ENCODE assay signal across 25 cellular contexts in the genomic region with DNA sequence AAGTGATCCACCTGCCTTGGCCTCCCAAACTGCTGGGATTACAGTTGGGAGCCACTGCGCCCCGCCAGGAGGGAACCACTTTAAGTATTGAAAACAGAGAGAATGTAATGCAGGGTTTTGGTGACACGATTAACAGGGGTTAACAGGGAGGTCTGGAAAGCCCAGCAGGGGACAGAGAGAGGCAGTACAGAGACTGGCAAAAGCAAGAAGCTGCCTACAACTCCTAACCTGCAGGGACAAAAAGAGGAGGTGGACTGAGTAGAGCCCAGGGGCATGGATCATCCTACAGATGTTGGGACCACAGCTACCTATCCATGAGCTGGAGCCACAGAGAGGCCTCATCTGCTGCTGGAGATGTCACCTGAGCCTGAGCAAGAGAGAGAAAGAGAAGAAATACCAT. TPM values are rescaled to one million over a fixed set of nuclear protein-coding genes. Genes with fewer than 3 reads are reported as not detected.
A peak's percentile ranks its signal among the peaks of the same experiment; 100 is the strongest.
DNase-seq lines count a peak whose midpoint lies in the region; ATAC-seq, FAIRE-seq and TF ChIP-seq lines count a peak whose summit lies in the region.
"Had no signal": no experiment of that assay in that cellular context is flagged by ENCODE, and none has a peak within 500 bp of the region (broad histone marks: within the 10 kb centered on the region; RNA-seq: fewer than 3 reads in every experiment).

No MANE protein-coding gene starts in this region.

- H3K27me3 ChIP-seq in astrocyte (ENCODE audit: insufficient read depth, low read length), result no peaks in the 10 kb centered on the region
- H3K27me3 ChIP-seq in gastrocnemius medialis, result no peaks in the 10 kb centered on the region
- H3K27me3 ChIP-seq: body of pancreas, SJCRH30, transverse colon had no signal

- in situ Hi-C loops in gastrocnemius medialis (cut with MboI; ENCODE audit: low sequenced_read_pairs in 4 of 4), result no loop called here

- H3K9me3 ChIP-seq in HEK293 (ENCODE audit: control insufficient read depth, insufficient read depth, low read depth, low read length) (no peaks in the 10 kb centered on the region), astrocyte (ENCODE audit: insufficient read depth, low read depth, low read length) (no peaks in the 10 kb centered on the region), gastrocnemius medialis (no peaks in the 10 kb centered on the region)
- H3K9me3 ChIP-seq: A549, body of pancreas, SJCRH30, transverse colon had no signal

- peaks cover 27% of the 10 kb centered on the region for H4K20me1 ChIP-seq in astrocyte (ENCODE audit: insufficient read depth, low read length)

- TF ChIP-seq CTCF in HEK293 (tag by site-specific recombination; IDR thresholded peaks at IDR 0.05), result no peak
- no peak for TF ChIP-seq CTCF in astrocyte (IDR thresholded peaks at IDR 0.05; ENCODE audit: insufficient read depth, low read depth, low read length)
- TF ChIP-seq CTCF in neural crest cell (conservative IDR thresholded peaks at IDR 0.05), result no peak
- TF ChIP-seq CTCF in mesothelial cell of epicardium (IDR thresholded peaks at IDR 0.05; ENCODE audit: unreplicated experiment), result no peak
- TF ChIP-seq CTCF in gastrocnemius medialis (IDR thresholded peaks at IDR 0.05 in 4 of 5, conservative IDR thresholded peaks at IDR 0.05 in 1 of 5), result no peak

- no peak for FAIRE-seq in astrocyte (lab: Jason Lieb, UNC)
- FAIRE-seq: A549 had no signal

- H3K4me3 Mint-ChIP-seq in activated CD4-positive, alpha-beta memory T cell treated with anti-CD3 and anti-CD28 coated beads, Interleukin-2, amount 10 ng/mL, durations not matched to agents 7 days and 5 days, result peak overlapping the region; percentile 33
- no peak overlapping the region for H3K4me3 Mint-ChIP-seq in activated CD4-positive, alpha-beta memory T cell treated with anti-CD3 and anti-CD28 coated beads for 36 hours
- H3K4me3 Mint-ChIP-seq in astrocyte (ENCODE audit: unreplicated experiment), result peak overlapping the region; percentile 20
- H3K4me3 Mint-ChIP-seq in neural crest cell, result peak overlapping the region; percentile 89
- no peak overlapping the region for H3K4me3 Mint-ChIP-seq in mesothelial cell of epicardium

- no peak for ATAC-seq in GM21526 (IDR thresholded peaks at IDR 0.05; ENCODE audit: low FRiP score, unreplicated experiment)
- no peak for ATAC-seq in gastrocnemius medialis
- ATAC-seq: A549, body of pancreas, left colon had no signal

- H3K36me3 Mint-ChIP-seq in activated CD4-positive, alpha-beta memory T cell treated with anti-CD3 and anti-CD28 coated beads, Interleukin-2, amount 10 ng/mL, durations not matched to agents 7 days and 5 days (ENCODE audit: low read depth), result peaks cover 15% of the 10 kb centered on the region
- peaks cover 7% of the 10 kb centered on the region for H3K36me3 Mint-ChIP-seq in activated CD4-positive, alpha-beta memory T cell treated with anti-CD3 and anti-CD28 coated beads for 36 hours
- H3K36me3 Mint-ChIP-seq in astrocyte (ENCODE audit: low read depth, unreplicated experiment) (peaks cover 4% of the 10 kb centered on the region), neural crest cell (ENCODE audit: low read depth) (peaks cover 7% of the 10 kb centered on the region), mesothelial cell of epicardium (peaks cover 3% of the 10 kb centered on the region)

- no peaks in the 10 kb centered on the region for H3K4me1 ChIP-seq in HEK293 (ENCODE audit: control insufficient read depth, insufficient read depth, low read length)
- H3K4me1 ChIP-seq in astrocyte (ENCODE audit: insufficient read depth, low read length), result peaks cover 16% of the 10 kb centered on the region
- peaks cover 9 to 16% of the 10 kb centered on the region in 2 donors for H3K4me1 ChIP-seq in gastrocnemius medialis

- H3K9me3 Mint-ChIP-seq in activated CD4-positive, alpha-beta memory T cell treated with anti-CD3 and anti-CD28 coated beads, Interleukin-2, amount 10 ng/mL, durations not matched to agents 7 days and 5 days, result no peaks in the 10 kb centered on the region
- no peaks in the 10 kb centered on the region for H3K9me3 Mint-ChIP-seq in activated CD4-positive, alpha-beta memory T cell treated with anti-CD3 and anti-CD28 coated beads for 36 hours
- H3K9me3 Mint-ChIP-seq in astrocyte (ENCODE audit: unreplicated experiment) (no peaks in the 10 kb centered on the region), neural crest cell (no peaks in the 10 kb centered on the region), mesothelial cell of epicardium (no peaks in the 10 kb centered on the region)
- H3K9me3 Mint-ChIP-seq: activated naive CD4-positive, alpha-beta T cell treated with anti-CD3 and anti-CD28 coated beads for 36 hours; stimulated activated naive CD8-positive, alpha-beta T cell treated with anti-CD3 and anti-CD28 coated beads, Interleukin-15, Interleukin-2, amounts not matched to agents 100 ng/mL and 50 ng/mL, for 24 hours had no signal

- H3K79me2 ChIP-seq in astrocyte (ENCODE audit: insufficient read depth, low read length), result peaks cover 31% of the 10 kb centered on the region

- no peak for TF ChIP-seq POLR2A in gastrocnemius medialis (IDR thresholded peaks at IDR 0.05)

- H3K27ac ChIP-seq in HEK293 (ENCODE audit: extremely low read depth, low read depth, low read length) (no peak overlapping the region), astrocyte (ENCODE audit: low read depth, low read length) (no peak overlapping the region), gastrocnemius medialis (no peak overlapping the region)
- H3K27ac ChIP-seq: A549, body of pancreas, C4-2B, coronary artery, PC-9, SJCRH30, transverse colon had no signal

- peaks cover 37% of the 10 kb centered on the region for H3K4me1 Mint-ChIP-seq in activated CD4-positive, alpha-beta memory T cell treated with anti-CD3 and anti-CD28 coated beads, Interleukin-2, amount 10 ng/mL, durations not matched to agents 7 days and 5 days
- H3K4me1 Mint-ChIP-seq in activated CD4-positive, alpha-beta memory T cell treated with anti-CD3 and anti-CD28 coated beads for 36 hours (ENCODE audit: low read depth), result peaks cover 26% of the 10 kb centered on the region
- H3K4me1 Mint-ChIP-seq in astrocyte (ENCODE audit: low read depth, unreplicated experiment) (peaks cover 11% of the 10 kb centered on the region), neural crest cell (peaks cover 37% of the 10 kb centered on the region), mesothelial cell of epicardium (peaks cover 19% of the 10 kb centered on the region)

- POLR2A ChIA-PET in activated CD4-positive, alpha-beta memory T cell treated with anti-CD3 and anti-CD28 coated beads, Interleukin-2, amount 10 ng/mL, durations not matched to agents 7 days and 5 days (lab: Charles Lee), result interaction anchor here (1.1 kb wide), 1 partner anchor 10 kb away, joined by 3 read pairs; no protein-coding TSS in a partner anchor
- POLR2A ChIA-PET in activated CD4-positive, alpha-beta memory T cell treated with anti-CD3 and anti-CD28 coated beads for 36 hours (lab: Charles Lee), result no interaction called here
- POLR2A ChIA-PET in HEK293 (lab: Yijun Ruan, JAX), result no interaction called here

- no peak overlapping the region for H3K4me2 ChIP-seq in astrocyte (ENCODE audit: low read length)
- H3K4me2 ChIP-seq: PC-9 had no signal

- intact Hi-C loops in activated CD4-positive, alpha-beta memory T cell treated with anti-CD3 and anti-CD28 coated beads for 36 hours (cut with micrococcal nuclease), result loop anchor here (5.0 kb wide), 2 partner anchors 44 to 139 kb away; a partner anchor contains a TSS
- intact Hi-C loops in gastrocnemius medialis (cut with DNase I; ENCODE audit: low total_unique reads), result loop anchor here (5.0 kb wide), 1 partner anchor 129 kb away; a partner anchor contains a TSS

- H3K4me3 ChIP-seq in HEK293 (ENCODE audit: low read depth, low read length) (no peak overlapping the region), astrocyte (ENCODE audit: insufficient read depth, low read depth, low read length) (no peak overlapping the region), gastrocnemius medialis (no peak overlapping the region)
- H3K4me3 ChIP-seq: A549, body of pancreas, coronary artery, PC-9, transverse colon had no signal

- no peak overlapping the region for H2AFZ ChIP-seq in astrocyte (ENCODE audit: low read depth, low read length)
- H2AFZ ChIP-seq: PC-9 had no signal

- H3K36me3 ChIP-seq in HEK293 (ENCODE audit: control insufficient read depth in 2 of 2, insufficient read depth in 1 of 2, low read length in 2 of 2), result peaks cover 0 to 21% of the 10 kb centered on the region in 2 experiments; a peak in 2 of 3 replicates
- H3K36me3 ChIP-seq in astrocyte (ENCODE audit: insufficient read depth, low read length), result peaks cover 6% of the 10 kb centered on the region
- H3K36me3 ChIP-seq in gastrocnemius medialis, result no peaks in the 10 kb centered on the region
- H3K36me3 ChIP-seq: transverse colon had no signal

- H3K27ac Mint-ChIP-seq in activated CD4-positive, alpha-beta memory T cell treated with anti-CD3 and anti-CD28 coated beads, Interleukin-2, amount 10 ng/mL, durations not matched to agents 7 days and 5 days, result no peak overlapping the region
- H3K27ac Mint-ChIP-seq in activated CD4-positive, alpha-beta memory T cell treated with anti-CD3 and anti-CD28 coated beads for 36 hours, result no peak overlapping the region
- H3K27ac Mint-ChIP-seq in astrocyte (ENCODE audit: unreplicated experiment) (no peak overlapping the region), neural crest cell (ENCODE audit: unreplicated experiment) (no peak overlapping the region), mesothelial cell of epicardium (no peak overlapping the region)
- H3K27ac Mint-ChIP-seq: activated naive CD4-positive, alpha-beta T cell treated with anti-CD3 and anti-CD28 coated beads for 36 hours; stimulated activated naive CD8-positive, alpha-beta T cell treated with anti-CD3 and anti-CD28 coated beads, Interleukin-15, Interleukin-2, amounts not matched to agents 100 ng/mL and 50 ng/mL, for 24 hours had no signal

- H3K27me3 Mint-ChIP-seq in activated CD4-positive, alpha-beta memory T cell treated with anti-CD3 and anti-CD28 coated beads, Interleukin-2, amount 10 ng/mL, durations not matched to agents 7 days and 5 days, result peaks cover 3% of the 10 kb centered on the region
- H3K27me3 Mint-ChIP-seq in activated CD4-positive, alpha-beta memory T cell treated with anti-CD3 and anti-CD28 coated beads for 36 hours, result no peaks in the 10 kb centered on the region
- H3K27me3 Mint-ChIP-seq in astrocyte (ENCODE audit: low read depth, unreplicated experiment) (peaks cover 1% of the 10 kb centered on the region), neural crest cell (ENCODE audit: low read depth) (no peaks in the 10 kb centered on the region), mesothelial cell of epicardium (ENCODE audit: low read depth) (no peaks in the 10 kb centered on the region)

- H3K9ac ChIP-seq in astrocyte (ENCODE audit: low read length), result no peak overlapping the region

- no peak for DNase-seq in activated CD4-positive, alpha-beta memory T cell treated with anti-CD3 and anti-CD28 coated beads, Interleukin-2, amount 10 ng/mL, durations not matched to agents 7 days and 5 days
- no peak for DNase-seq in activated CD4-positive, alpha-beta memory T cell treated with anti-CD3 and anti-CD28 coated beads for 36 hours
- DNase-seq in astrocyte (ENCODE audit: low read depth) (no peak), neural crest cell (ENCODE audit: low read depth, low spot score) (no peak), mesothelial cell of epicardium (ENCODE audit: low spot score in 2 of 2, unreplicated experiment in 2 of 2) (no peak), gastrocnemius medialis (no peak)
- DNase-seq: activated CD8-positive, alpha-beta memory T cell treated with anti-CD3 and anti-CD28 coated beads, Interleukin-2, amount 50 U/mL, for 4 hours; activated naive CD4-positive, alpha-beta T cell treated with anti-CD3 and anti-CD28 coated beads for 36 hours; body of pancreas; DMS79; foreskin fibroblast; KG1; left colon; NCI-H2029 treated with DMSO at 0.1 percent for 48 hours; NCI-H524; PC-9; SJCRH30; stimulated activated CD4-positive, alpha-beta T cell treated with anti-CD3 and anti-CD28 coated beads, Interleukin-1b, Interleukin-23, amount 100 ng/mL, for 48 hours; transverse colon had no signal

- CTCF ChIA-PET in activated CD4-positive, alpha-beta memory T cell treated with anti-CD3 and anti-CD28 coated beads, Interleukin-2, amount 10 ng/mL, durations not matched to agents 7 days and 5 days (lab: Charles Lee), result no interaction called here
- CTCF ChIA-PET in activated CD4-positive, alpha-beta memory T cell treated with anti-CD3 and anti-CD28 coated beads for 36 hours (lab: Charles Lee), result interaction anchor here (1.4 kb wide), 1 partner anchor 44 kb away, joined by 5 read pairs; no protein-coding TSS in a partner anchor
- CTCF ChIA-PET in HEK293 (lab: Yijun Ruan, JAX), result interaction anchor here (0.6 to 1.6 kb wide), 4 partner anchors 18 to 1603 kb away, joined by 3 to 7 read pairs (median 4); a partner anchor contains a TSS

RNA-seq across cellular contexts. Expression of a gene that starts 1.7 kb away (rescaled TPM):
- total RNA-seq in activated CD4-positive, alpha-beta memory T cell treated with anti-CD3 and anti-CD28 coated beads, Interleukin-2, amount 10 ng/mL, durations not matched to agents 7 days and 5 days, result 10 to 100 TPM; 33.2 to 37.2 TPM
- total RNA-seq in activated CD4-positive, alpha-beta memory T cell treated with anti-CD3 and anti-CD28 coated beads for 36 hours, result 10 to 100 TPM; 27.9 to 29.3 TPM
- 43.7 and 48.3 TPM in 2 replicates for total RNA-seq in astrocyte
- 104 and 107 TPM in 2 replicates for total RNA-seq in neural crest cell
- 55.5 to 63.7 TPM (median 60.1 TPM) in 3 replicates for total RNA-seq in mesothelial cell of epicardium
- total RNA-seq in gastrocnemius medialis, result 1 to 10 TPM; 2.7 to 6.3 (median 3.5) TPM

RNA-seq across cellular contexts. Expression of a gene that starts 27.4 kb away (rescaled TPM):
- 10 to 100 TPM; 48.7 to 54.2 TPM for total RNA-seq in activated CD4-positive, alpha-beta memory T cell treated with anti-CD3 and anti-CD28 coated beads, Interleukin-2, amount 10 ng/mL, durations not matched to agents 7 days and 5 days
- 10 to 100 TPM; 20.0 to 29.0 TPM for total RNA-seq in activated CD4-positive, alpha-beta memory T cell treated with anti-CD3 and anti-CD28 coated beads for 36 hours
- 37.2 and 38.1 TPM in 2 replicates for total RNA-seq in astrocyte
- 42.4 and 42.9 TPM in 2 replicates for total RNA-seq in neural crest cell
- total RNA-seq in mesothelial cell of epicardium, result 48.8 to 51.5 TPM (median 51.2 TPM) in 3 replicates
- total RNA-seq in gastrocnemius medialis, result 10 to 100 TPM; 17.8 to 37.2 (median 30.3) TPM

RNA-seq across cellular contexts. Expression of a gene that starts 42.9 kb away (rescaled TPM):
- total RNA-seq in activated CD4-positive, alpha-beta memory T cell treated with anti-CD3 and anti-CD28 coated beads, Interleukin-2, amount 10 ng/mL, durations not matched to agents 7 days and 5 days, result 1 to 10 TPM; 1.1 to 1.7 TPM
- total RNA-seq in activated CD4-positive, alpha-beta memory T cell treated with anti-CD3 and anti-CD28 coated beads for 36 hours, result 1 to 10 TPM; 1.3 to 1.5 TPM
- total RNA-seq in astrocyte (29.0 and 31.2 TPM in 2 replicates), neural crest cell (67.2 and 67.8 TPM in 2 replicates), mesothelial cell of epicardium (56.8 to 62.1 TPM (median 58.5 TPM) in 3 replicates), gastrocnemius medialis (10 to 100 TPM in 2 of 4 donors, 1 to 10 TPM in 2; 6.9 to 18.6 (median 11.8) TPM)

Comparison
In these comparisons a context has a peak if more than half of its experiments do, and no peak if none do; other contexts are left out.
1. H3K4me3 Mint-ChIP-seq: peak in activated CD4-positive, alpha-beta memory T cell treated with anti-CD3 and anti-CD28 coated beads, Interleukin-2, amount 10 ng/mL, durations not matched to agents 7 days and 5 days (single experiment), astrocyte (single experiment) and neural crest cell (single experiment); none in activated CD4-positive, alpha-beta memory T cell treated with anti-CD3 and anti-CD28 coated beads for 36 hours (single experiment) and mesothelial cell of epicardium (single experiment).